In the genomic region with DNA sequence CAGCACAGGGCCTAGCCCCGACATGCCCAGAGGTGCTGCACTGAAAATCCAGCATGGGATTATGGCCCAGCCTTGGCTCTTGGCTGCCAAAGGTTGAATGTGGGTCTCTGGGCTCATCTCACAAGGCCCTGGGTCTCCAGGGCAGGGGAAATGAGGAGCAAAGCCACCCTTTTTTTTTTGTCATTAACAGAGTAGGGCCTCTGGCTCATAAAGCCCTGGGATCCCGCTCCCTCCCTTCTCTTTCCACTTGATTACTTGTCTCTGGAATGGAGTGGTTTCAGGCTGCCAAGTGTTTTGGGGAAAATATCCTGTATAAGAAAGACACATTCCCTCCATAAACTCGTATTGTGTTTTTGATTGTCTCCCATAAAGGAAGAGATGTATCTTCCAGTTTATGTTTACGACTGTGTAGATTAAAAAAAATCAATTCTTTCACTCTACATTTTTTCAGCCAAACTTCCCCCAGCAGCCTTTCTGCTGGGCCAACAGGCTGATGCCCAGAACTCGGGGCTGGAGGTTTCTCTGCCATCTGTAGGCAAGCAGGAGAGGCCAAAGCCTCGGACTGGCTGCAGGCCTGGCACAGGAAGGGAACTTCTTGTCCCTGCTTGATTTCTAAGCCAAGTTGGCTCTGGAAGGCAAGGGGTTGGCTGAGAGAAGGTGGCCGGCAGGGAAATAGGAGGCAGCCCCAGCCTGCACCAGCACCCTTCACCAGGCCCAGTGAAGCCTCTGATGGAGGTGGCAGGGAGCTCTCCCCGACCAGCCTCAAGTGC, we compare ENCODE assay signal across 21 cellular contexts. TPM values are rescaled to one million over a fixed set of nuclear protein-coding genes. Genes with fewer than 3 reads are reported as not detected.
A peak's percentile ranks its signal among the peaks of the same experiment; 100 is the strongest.
DNase-seq lines count a peak whose midpoint lies in the region; ATAC-seq, FAIRE-seq and TF ChIP-seq lines count a peak whose summit lies in the region.
"Had no signal": no experiment of that assay in that cellular context is flagged by ENCODE, and none has a peak within 500 bp of the region (broad histone marks: within the 10 kb centered on the region; RNA-seq: fewer than 3 reads in every experiment).

No MANE protein-coding gene starts in this region.

- no TSS peak for BruUV-seq in HepG2 (replicated peaks; lab: Mats Ljungman, UMichigan)

- no peaks in the 10 kb centered on the region for H3K36me3 ChIP-seq in esophagus squamous epithelium
- H3K36me3 ChIP-seq in HepG2 (replicated peaks in 1 of 2; ENCODE audit: control insufficient read depth in 1 of 2, insufficient read depth in 2 of 2, low read length in 2 of 2): no peaks in the 10 kb centered on the region
- H3K36me3 ChIP-seq: tibial nerve had no signal

- H3K9me3 ChIP-seq in esophagus squamous epithelium (no peaks in the 10 kb centered on the region), HepG2 (ENCODE audit: low read length) (no peaks in the 10 kb centered on the region)
- H3K9me3 ChIP-seq: SK-N-SH, tibial nerve had no signal

- H3K4me3 Mint-ChIP-seq in mesothelial cell of epicardium: no peak overlapping the region
- H3K4me3 Mint-ChIP-seq: activated naive CD8-positive, alpha-beta T cell treated with anti-CD3 and anti-CD28 coated beads, Interleukin-2, amount 50 U/mL, for 24 hours; activated T-cell treated with anti-CD3 and anti-CD28 coated beads, Interleukin-2, amount 50 U/mL, for 4 hours; dendritic cell treated with granulocyte-macrophage colony-stimulating factor and Interleukin-4, amounts not matched to agents 40 ng/mL and 50 ng/mL, for 4 days had no signal

- no peaks in the 10 kb centered on the region for H4K20me1 ChIP-seq in HepG2 (ENCODE audit: insufficient read depth, low read length)

- intact Hi-C loops in esophagus squamous epithelium (cut with DNase I) (no loop called here), HepG2 (cut with micrococcal nuclease; ENCODE audit: unreplicated experiment) (no loop called here)

- no peaks in the 10 kb centered on the region for H3K79me2 ChIP-seq in HepG2 (ENCODE audit: insufficient read depth, low read length)
- H3K79me2 ChIP-seq: hepatocyte had no signal

- H2AFZ ChIP-seq in HepG2 (ENCODE audit: low read length): no peak overlapping the region
- H2AFZ ChIP-seq: hepatocyte had no signal

- H3K36me3 Mint-ChIP-seq in mesothelial cell of epicardium: no peaks in the 10 kb centered on the region

- H3K9ac ChIP-seq in HepG2 (ENCODE audit: insufficient read depth, low read depth, low read length): no peak overlapping the region
- H3K9ac ChIP-seq: SK-N-SH had no signal

- H3K4me3 ChIP-seq in esophagus squamous epithelium (no peak overlapping the region), HepG2 (replicated peaks in 1 of 3; ENCODE audit: insufficient read depth in 1 of 3, low read depth in 2 of 3, low read length in 3 of 3) (no peak overlapping the region)
- H3K4me3 ChIP-seq: GM23248, hepatocyte, tibial nerve had no signal

- ATAC-seq in GM21423 (IDR thresholded peaks at IDR 0.05; ENCODE audit: unreplicated experiment) (no peak), HepG2 (no peak), HG03442 (IDR thresholded peaks at IDR 0.05; ENCODE audit: unreplicated experiment) (no peak)
- ATAC-seq: activated naive CD8-positive, alpha-beta T cell treated with anti-CD3 and anti-CD28 coated beads, Interleukin-2, amount 50 U/mL, for 24 hours; activated T-cell treated with anti-CD3 and anti-CD28 coated beads, Interleukin-2, amount 50 U/mL, for 4 hours; esophagus mucosa had no signal

- in situ Hi-C loops in HepG2 (cut with HindIII; ENCODE audit: extremely low pct_ligation_motif_present, low pct_unique_long_range_greater_than_20kb): no loop called here

- peak overlapping the region; percentile 64 for H3K27ac Mint-ChIP-seq in mesothelial cell of epicardium
- H3K27ac Mint-ChIP-seq: activated naive CD8-positive, alpha-beta T cell treated with anti-CD3 and anti-CD28 coated beads, Interleukin-2, amount 50 U/mL, for 24 hours; dendritic cell treated with granulocyte-macrophage colony-stimulating factor and Interleukin-4, amounts not matched to agents 40 ng/mL and 50 ng/mL, for 4 days had no signal

- no peak for TF ChIP-seq POLR2A in esophagus squamous epithelium (IDR thresholded peaks at IDR 0.05)
- no peak for TF ChIP-seq POLR2A in HepG2 (IDR thresholded peaks at IDR 0.05; ENCODE audit: insufficient read depth in 1 of 2, low read depth in 2 of 2, low read length in 2 of 2)

- H3K27ac ChIP-seq in angular gyrus (ENCODE audit: low read depth, low read length): peak overlapping the region; percentile 32
- H3K27ac ChIP-seq in esophagus squamous epithelium: peak overlapping the region in 3 of 4 donors; percentile 67 to 76 (median 72)
- peak overlapping the region; percentile 61 for H3K27ac ChIP-seq in temporal lobe (ENCODE audit: low read depth, low read length)
- no peak overlapping the region for H3K27ac ChIP-seq in HepG2 (ENCODE audit: extremely low read length, insufficient read depth, low read length)
- H3K27ac ChIP-seq: hepatocyte, tibial nerve had no signal

- H3K4me1 ChIP-seq in esophagus squamous epithelium: peaks cover 22 to 46% (median 29%) of the 10 kb centered on the region in 3 donors
- H3K4me1 ChIP-seq in HepG2 (ENCODE audit: insufficient read depth, low read length): peaks cover 38% of the 10 kb centered on the region

- POLR2A ChIA-PET in HepG2 (lab: Yijun Ruan, JAX): no interaction called here

- H3K27me3 ChIP-seq in esophagus squamous epithelium (no peaks in the 10 kb centered on the region), HepG2 (ENCODE audit: control insufficient read depth in 1 of 2, insufficient read depth in 2 of 2, low read length in 2 of 2) (peaks cover 5 to 15% of the 10 kb centered on the region in 2 experiments; a peak in 3 of 5 replicates)
- H3K27me3 ChIP-seq: hepatocyte, tibial nerve had no signal

- CTCF ChIA-PET in HepG2 (lab: Yijun Ruan, JAX; ENCODE audit: low intra/inter-chr PET ratio, low total read pairs): no interaction called here

- DNase-seq in esophagus squamous epithelium (lab: John Stamatoyannopoulos, UW) (no peak), mesothelial cell of epicardium (ENCODE audit: low spot score in 2 of 2, unreplicated experiment in 2 of 2) (no peak), NCI-H2081 (lab: John Stamatoyannopoulos, UW) (no peak), HepG2 (ENCODE audit: low spot score) (no peak)
- DNase-seq: activated CD4-positive, alpha-beta T cell treated with anti-CD3 and anti-CD28 coated beads, Interleukin-2, amount 50 U/mL, for 4 hours; activated naive CD8-positive, alpha-beta T cell treated with anti-CD3 and anti-CD28 coated beads, Interleukin-2, amount 50 U/mL, for 24 hours; activated T-cell treated with anti-CD3 and anti-CD28 coated beads, Interleukin-2, amount 50 U/mL, for 4 hours; GM23248; NCI-H146; NCI-H510A; SK-N-SH had no signal

- no peak for TF ChIP-seq RAD21 in HepG2 (CRISPR knock-in tag; IDR thresholded peaks at IDR 0.05)

- no peak overlapping the region for H3K4me2 ChIP-seq in HepG2 (ENCODE audit: low read depth, low read length)
- H3K4me2 ChIP-seq: hepatocyte had no signal

- TF ChIP-seq EP300 in HepG2 (IDR thresholded peaks at IDR 0.05; ENCODE audit: low read depth in 2 of 2, low read length in 2 of 2): no peak
- no peak for TF ChIP-seq EP300 in HepG2 (CRISPR knock-in tag; IDR thresholded peaks at IDR 0.05; ENCODE audit: borderline replicate concordance)

- peaks cover 3% of the 10 kb centered on the region for H3K27me3 Mint-ChIP-seq in mesothelial cell of epicardium (ENCODE audit: low read depth)
- H3K27me3 Mint-ChIP-seq: activated naive CD8-positive, alpha-beta T cell treated with anti-CD3 and anti-CD28 coated beads, Interleukin-2, amount 50 U/mL, for 24 hours; dendritic cell treated with granulocyte-macrophage colony-stimulating factor and Interleukin-4, amounts not matched to agents 40 ng/mL and 50 ng/mL, for 4 days had no signal

- H3K9me3 Mint-ChIP-seq in mesothelial cell of epicardium: no peaks in the 10 kb centered on the region
- H3K9me3 Mint-ChIP-seq: activated naive CD8-positive, alpha-beta T cell treated with anti-CD3 and anti-CD28 coated beads, Interleukin-2, amount 50 U/mL, for 24 hours; activated T-cell treated with anti-CD3 and anti-CD28 coated beads, Interleukin-2, amount 50 U/mL, for 4 hours; dendritic cell treated with granulocyte-macrophage colony-stimulating factor and Interleukin-4, amounts not matched to agents 40 ng/mL and 50 ng/mL, for 4 days had no signal

- no peak for TF ChIP-seq CTCF in esophagus squamous epithelium (IDR thresholded peaks at IDR 0.05)
- TF ChIP-seq CTCF in mesothelial cell of epicardium (IDR thresholded peaks at IDR 0.05; ENCODE audit: unreplicated experiment): no peak
- TF ChIP-seq CTCF in HepG2 (CRISPR knock-in tag; IDR thresholded peaks at IDR 0.05): no peak

- no peak for FAIRE-seq in HepG2 (lab: Jason Lieb, UNC)
- FAIRE-seq: TTC549 had no signal

- H3K4me1 Mint-ChIP-seq in mesothelial cell of epicardium: peaks cover 21% of the 10 kb centered on the region
- H3K4me1 Mint-ChIP-seq: activated naive CD8-positive, alpha-beta T cell treated with anti-CD3 and anti-CD28 coated beads, Interleukin-2, amount 50 U/mL, for 24 hours had no signal

- WGBS in esophagus squamous epithelium, 2 donors: 33 to 44% methylated on average over 6 to 7 of the region's 8 CpGs
- WGBS in HepG2 (ENCODE audit: low lambda C conversion rate): 24% methylated on average over 7 of the region's 8 CpGs

RNA-seq across cellular contexts. Expression of a gene that starts 49.4 kb away (rescaled TPM):
- 10 to 100 TPM in 2 of 4 donors, 1 to 10 TPM in 1, under 1 TPM in 1; 0.38 to 20.9 (median 9.3) TPM for total RNA-seq in esophagus squamous epithelium
- 11.7 to 13.2 TPM (median 12.7 TPM) in 3 replicates for total RNA-seq in mesothelial cell of epicardium
- 24.1 TPM for total RNA-seq in temporal lobe
- not detected in 2 replicates for total RNA-seq in HepG2 (2016; rRNA removed; fragmentation: Illumina TruSeq; extraction: Trizol)
- not detected in 2 replicates for total RNA-seq in HepG2 (2016; cell fraction: cytosol; rRNA removed; fragmentation: Illumina TruSeq; extraction: Trizol; ENCODE audit: low read depth)
- not detected in 2 replicates for total RNA-seq in HepG2 (2016; cell fraction: insoluble cytoplasmic fraction; rRNA removed; fragmentation: Illumina TruSeq; extraction: Trizol)
- total RNA-seq in HepG2 (2016; cell fraction: membrane; rRNA removed; fragmentation: Illumina TruSeq; extraction: Trizol): not detected in 2 replicates
- not detected in 2 replicates for total RNA-seq in HepG2 (2016; cell fraction: nucleus; rRNA removed; fragmentation: Illumina TruSeq; extraction: Trizol)
- polyA plus RNA-seq in HepG2 (2011; rRNA removed): not detected in 2 replicates
- not detected in 2 replicates for polyA plus RNA-seq in HepG2 (2011; cell fraction: cytosol; rRNA removed)
- polyA plus RNA-seq in HepG2 (2011; cell fraction: nucleus; rRNA removed): not detected in 2 replicates
- polyA plus RNA-seq in HepG2 (2012): not detected in 2 replicates
- polyA plus RNA-seq in HepG2 (2016; cell fraction: cytosol; fragmentation: Illumina TruSeq; extraction: Trizol; ENCODE audit: low read depth): not detected in 2 replicates
- polyA plus RNA-seq in HepG2 (2016; cell fraction: insoluble cytoplasmic fraction; fragmentation: Illumina TruSeq; extraction: Trizol; ENCODE audit: low read depth): not detected in 2 replicates
- not detected in 2 replicates for polyA plus RNA-seq in HepG2 (2016; cell fraction: membrane; fragmentation: Illumina TruSeq; extraction: Trizol; ENCODE audit: low read depth)
- not detected in 2 replicates for polyA plus RNA-seq in HepG2 (2016; cell fraction: nucleus; fragmentation: Illumina TruSeq; extraction: Trizol; ENCODE audit: insufficient read depth, low read depth)
- polyA minus RNA-seq in HepG2 (2011; rRNA and poly(A)+ RNA removed; ENCODE audit: low replicate concordance): not detected in 2 replicates
- not detected in 2 replicates for polyA minus RNA-seq in HepG2 (2011; cell fraction: cytosol; rRNA and poly(A)+ RNA removed)
- polyA minus RNA-seq in HepG2 (2011; cell fraction: nucleus; rRNA and poly(A)+ RNA removed): not detected in 2 replicates
- total RNA-seq: activated T-cell treated with anti-CD3 and anti-CD28 coated beads, Interleukin-2, amount 50 U/mL, for 4 hours; OCI-LY7 had no signal
